In the genomic region with DNA sequence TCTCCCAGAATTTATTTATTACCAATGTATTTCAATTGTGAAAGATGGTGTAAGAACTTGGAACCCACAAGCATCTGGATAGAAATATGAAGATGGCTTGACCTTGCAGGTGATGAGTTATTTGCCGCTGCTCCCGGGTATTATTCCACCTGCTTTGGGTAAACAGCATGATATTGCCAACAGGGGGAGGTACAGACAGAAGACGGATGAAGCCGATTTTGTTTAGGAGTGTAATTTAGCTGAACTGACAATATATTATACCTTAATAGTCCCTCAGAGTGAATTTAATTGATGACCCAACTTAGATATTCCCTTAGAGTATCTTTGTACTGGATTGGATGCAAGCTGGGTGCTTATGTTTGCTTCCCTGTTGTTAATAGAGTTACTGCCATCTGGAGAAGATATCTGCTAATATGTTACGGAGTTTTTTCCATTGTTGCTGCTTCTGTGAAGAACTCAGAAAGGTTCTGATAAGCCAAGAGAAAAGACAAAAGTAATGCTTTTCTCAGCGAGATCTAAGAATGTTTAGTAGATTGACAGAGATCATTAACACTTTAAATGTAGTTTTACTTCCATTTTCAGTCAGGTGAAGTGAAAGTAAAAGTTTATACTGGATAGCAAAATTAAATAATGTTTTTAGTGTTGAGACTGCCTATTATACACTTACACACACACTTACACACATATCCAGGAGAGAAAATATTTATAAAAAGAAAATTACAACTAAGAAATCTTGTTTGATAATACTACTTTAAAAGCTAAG, we compare ENCODE assay signal across 9 cellular contexts.
DNase-seq lines count a peak whose midpoint lies in the region; ATAC-seq, FAIRE-seq and TF ChIP-seq lines count a peak whose summit lies in the region.
"Had no signal": no experiment of that assay in that cellular context is flagged by ENCODE, and none has a peak within 500 bp of the region (broad histone marks: within the 10 kb centered on the region; RNA-seq: fewer than 3 reads in every experiment).

No MANE protein-coding gene starts in this region.

- H4K20me1 ChIP-seq in OCI-LY7 (ENCODE audit: insufficient read depth, low read length): no peaks in the 10 kb centered on the region
- H4K20me1 ChIP-seq: BLaER1 had no signal

- peaks cover 3% of the 10 kb centered on the region for H3K4me1 Mint-ChIP-seq in activated CD4-positive, alpha-beta T cell treated with anti-CD3 and anti-CD28 coated beads, Interleukin-2, amount 10 ng/mL, durations not matched to agents 24 days and 14 days

- no peak overlapping the region for H3K27ac Mint-ChIP-seq in activated CD4-positive, alpha-beta T cell treated with anti-CD3 and anti-CD28 coated beads, Interleukin-2, amount 10 ng/mL, durations not matched to agents 24 days and 14 days

- no peaks in the 10 kb centered on the region for H3K36me3 Mint-ChIP-seq in activated CD4-positive, alpha-beta T cell treated with anti-CD3 and anti-CD28 coated beads, Interleukin-2, amount 10 ng/mL, durations not matched to agents 24 days and 14 days (ENCODE audit: low read depth)

- intact Hi-C loops in activated CD4-positive, alpha-beta T cell treated with anti-CD3 and anti-CD28 coated beads, Interleukin-2, amount 10 ng/mL, durations not matched to agents 24 days and 14 days (cut with micrococcal nuclease): no loop called here
- intact Hi-C loops in OCI-LY7 (cut with micrococcal nuclease; ENCODE audit: unreplicated experiment): no loop called here

- peaks cover 4% of the 10 kb centered on the region for H3K9me3 Mint-ChIP-seq in activated CD4-positive, alpha-beta T cell treated with anti-CD3 and anti-CD28 coated beads, Interleukin-2, amount 10 ng/mL, durations not matched to agents 24 days and 14 days

- TF ChIP-seq CTCF in RWPE2 (IDR thresholded peaks at IDR 0.05; ENCODE audit: poor library complexity, severe bottlenecking): peak; percentile 15
- TF ChIP-seq CTCF in OCI-LY7 (conservative IDR thresholded peaks at IDR 0.05; ENCODE audit: low read length): no peak

- H3K27me3 ChIP-seq in RWPE2 (ENCODE audit: insufficient read depth, poor library complexity, severe bottlenecking): no peaks in the 10 kb centered on the region
- H3K27me3 ChIP-seq: BLaER1 had no signal

- H3K9me2 ChIP-seq in OCI-LY7 (ENCODE audit: insufficient read depth, low read length): no peaks in the 10 kb centered on the region

- H3K36me3 ChIP-seq in RWPE2 (ENCODE audit: low read depth) (no peaks in the 10 kb centered on the region), OCI-LY7 (ENCODE audit: insufficient read depth, low read length) (no peaks in the 10 kb centered on the region)
- H3K36me3 ChIP-seq: BLaER1 had no signal

- POLR2A ChIA-PET in OCI-LY7 (lab: Charles Lee): no interaction called here

- no peak overlapping the region for H3K4me2 ChIP-seq in OCI-LY7 (ENCODE audit: low read length)
- H3K4me2 ChIP-seq: BLaER1 had no signal

- no peaks in the 10 kb centered on the region for H3K79me2 ChIP-seq in OCI-LY7 (ENCODE audit: insufficient read depth, low read depth, low read length)

- peak; percentile 60 for FAIRE-seq in islet of Langerhans (lab: Jason Lieb, UNC)

- peak overlapping the region; percentile 26 for H3K4me3 ChIP-seq in RWPE2 (ENCODE audit: severe bottlenecking)
- H3K4me3 ChIP-seq in OCI-LY7 (ENCODE audit: low read depth, low read length, poor library complexity, severe bottlenecking): no peak overlapping the region
- H3K4me3 ChIP-seq: BLaER1 had no signal

- CTCF ChIA-PET in OCI-LY7 (lab: Charles Lee; ENCODE audit: unreplicated experiment): no interaction called here

- H3K4me3 Mint-ChIP-seq in activated CD4-positive, alpha-beta T cell treated with anti-CD3 and anti-CD28 coated beads, Interleukin-2, amount 10 ng/mL, durations not matched to agents 24 days and 14 days: peak overlapping the region; percentile 71

- no peak overlapping the region for H2AFZ ChIP-seq in OCI-LY7 (ENCODE audit: low read length)

- H3K4me1 ChIP-seq in RWPE2 (ENCODE audit: insufficient read depth, poor library complexity, severe bottlenecking) (no peaks in the 10 kb centered on the region), OCI-LY7 (ENCODE audit: insufficient read depth, low read length, poor library complexity, severe bottlenecking) (no peaks in the 10 kb centered on the region)
- H3K4me1 ChIP-seq: BLaER1 had no signal

- H3K27ac ChIP-seq in RWPE2 (ENCODE audit: poor library complexity, severe bottlenecking) (no peak overlapping the region), OCI-LY7 (ENCODE audit: low read depth, low read length, poor library complexity, severe bottlenecking) (no peak overlapping the region)
- H3K27ac ChIP-seq: BLaER1 had no signal

- H3K9me3 ChIP-seq in RWPE2 (ENCODE audit: severe bottlenecking) (no peaks in the 10 kb centered on the region), OCI-LY7 (ENCODE audit: low read length) (no peaks in the 10 kb centered on the region)
- H3K9me3 ChIP-seq: BLaER1 had no signal

- no TSS peak for BruUV-seq in OCI-LY7 (replicated peaks; lab: Mats Ljungman, UMichigan)

- no peaks in the 10 kb centered on the region for H3K27me3 Mint-ChIP-seq in activated CD4-positive, alpha-beta T cell treated with anti-CD3 and anti-CD28 coated beads, Interleukin-2, amount 10 ng/mL, durations not matched to agents 24 days and 14 days

- ATAC-seq in HG03135 (IDR thresholded peaks at IDR 0.05; ENCODE audit: unreplicated experiment): peak; percentile 71
- 0 out of 3 replicates have a peak, but pooled peaks have one; percentile 36 for ATAC-seq in RWPE2 (ENCODE audit: low read depth)

- DNase-seq in activated CD4-positive, alpha-beta T cell treated with anti-CD3 and anti-CD28 coated beads, Interleukin-2, amount 10 ng/mL, durations not matched to agents 24 days and 14 days: no peak
- no peak for DNase-seq in activated CD4-positive, alpha-beta T cell treated with anti-CD3 and anti-CD28 coated beads, Interleukin-2, amount 50 U/mL, for 4 hours
- DNase-seq in RWPE2 (ENCODE audit: low spot score): no peak
- no peak for DNase-seq in OCI-LY7 (ENCODE audit: low spot score)
- DNase-seq in cerebellum (ENCODE audit: low spot score): no peak
- DNase-seq in pons (ENCODE audit: low spot score): no peak
